Comparison of ENCODE assay signal across 1 cellular context in genomic region chr14:49687942-49688700, GRCh38.
TF ChIP-seq lines count a peak whose summit lies in the region.

Gene POLE2, minus strand, starts transcription at chr14:49688214. Its CDS starts 11 bp downstream, at chr14:49688203.

TF ChIP-seq in HepG2, 621 proteins besides CTCF, POLR2A, EP300 and RAD21 (continued from another document):
- TF ChIP-seq NAIF1 (CRISPR knock-in tag; IDR thresholded peaks at IDR 0.05; ENCODE audit: borderline replicate concordance): peak; percentile 62; the same call in 1 of the 2 replicates
- TF ChIP-seq RARG (CRISPR knock-in tag; IDR thresholded peaks at IDR 0.05; ENCODE audit: low read depth): 0 out of 2 replicates have a peak, but pooled peaks have one; percentile 31
- no peak for TF ChIP-seq CSRNP2 (CRISPR knock-in tag; conservative IDR thresholded peaks at IDR 0.05; ENCODE audit: low read depth)
- no peak; the same call in 1 of the 2 replicates for TF ChIP-seq TERF1 (CRISPR knock-in tag; IDR thresholded peaks at IDR 0.05)
- TF ChIP-seq PAXIP1 (CRISPR knock-in tag; conservative IDR thresholded peaks at IDR 0.05): peak; percentile 35; the same call in 1 of the 2 replicates
- no peak for TF ChIP-seq TEF (CRISPR knock-in tag; IDR thresholded peaks at IDR 0.05)
- TF ChIP-seq RFX1 (IDR thresholded peaks at IDR 0.05): no peak
- peak; percentile 57; the same call in 1 of the 2 replicates for TF ChIP-seq KAT7 (CRISPR knock-in tag; IDR thresholded peaks at IDR 0.05; ENCODE audit: borderline replicate concordance)
- TF ChIP-seq TCF7L2 (IDR thresholded peaks at IDR 0.05; ENCODE audit: low read depth, low read length): no peak
- 0 out of 2 replicates have a peak, but pooled peaks have one; percentile 46 for TF ChIP-seq JUN (CRISPR knock-in tag; IDR thresholded peaks at IDR 0.05)
- no peak for TF ChIP-seq KLF12 (CRISPR knock-in tag; IDR thresholded peaks at IDR 0.05; ENCODE audit: borderline replicate concordance)
- TF ChIP-seq ZBTB33 (CRISPR knock-in tag; IDR thresholded peaks at IDR 0.05): peak; percentile 89
- no peak for TF ChIP-seq SYNCRIP (IDR thresholded peaks at IDR 0.05; ENCODE audit: insufficient read depth, low read depth, low read length)
